Comparison of ENCODE assay signal across 8 cellular contexts in the genomic region with DNA sequence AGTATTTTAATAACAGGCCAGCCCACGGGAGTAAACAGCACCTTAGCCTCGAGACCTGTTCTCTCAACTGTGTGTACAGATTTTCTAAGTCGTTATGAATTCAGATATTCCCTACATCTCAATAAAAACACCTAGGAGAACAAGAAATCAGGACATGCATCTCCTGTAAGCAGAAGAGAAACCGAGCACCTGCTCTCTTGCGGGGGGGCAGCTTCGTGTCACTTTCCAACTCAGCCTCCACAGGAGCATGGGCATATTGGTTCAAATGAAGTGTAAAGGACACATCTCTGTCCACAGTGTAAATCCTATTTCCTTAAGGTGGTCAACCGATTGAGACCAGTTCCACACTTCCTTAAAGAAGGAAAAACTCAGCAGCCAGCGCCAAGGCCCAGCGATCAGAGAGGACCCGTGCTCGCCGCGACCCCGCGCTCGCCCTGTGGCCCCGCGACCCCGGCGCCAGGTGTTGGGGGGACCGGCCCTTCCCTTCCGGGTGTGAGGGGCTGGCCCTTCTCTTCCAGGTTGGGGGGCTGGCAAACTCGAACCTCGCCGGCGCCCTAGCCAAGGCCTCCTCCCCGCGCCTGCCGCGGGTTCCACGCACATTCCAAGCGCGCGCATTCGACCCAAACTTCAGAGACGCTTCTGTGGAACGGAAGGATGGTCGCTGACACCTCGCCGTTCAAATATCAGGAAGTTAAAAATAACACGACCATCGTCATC. TPM values are rescaled to one million over a fixed set of nuclear protein-coding genes. Genes with fewer than 3 reads are reported as not detected.
DNase-seq lines count a peak whose midpoint lies in the region; ATAC-seq, FAIRE-seq and TF ChIP-seq lines count a peak whose summit lies in the region.

No MANE protein-coding gene starts in this region.

- H3K27me3 ChIP-seq in astrocyte (ENCODE audit: insufficient read depth, low read length) = no peaks in the 10 kb centered on the region
- H3K27me3 ChIP-seq in left lung = no peaks in the 10 kb centered on the region
- H3K27me3 ChIP-seq in subcutaneous abdominal adipose tissue (ENCODE audit: control insufficient read depth in 5 of 5, insufficient read depth in 4 of 5, low read length in 5 of 5) = no peaks in the 10 kb centered on the region

- H3K4me3 ChIP-seq in astrocyte (ENCODE audit: insufficient read depth, low read depth, low read length) = peak overlapping the region; percentile 84
- H3K4me3 ChIP-seq in left lung = peak overlapping the region; percentile 65 to 84
- peak overlapping the region; percentile 39 to 98 (median 93) for H3K4me3 ChIP-seq in subcutaneous abdominal adipose tissue (ENCODE audit: low read depth in 1 of 5, low read length in 5 of 5)

- peak overlapping the region; percentile 97 for H3K4me3 Mint-ChIP-seq in activated CD4-positive, alpha-beta T cell treated with anti-CD3 and anti-CD28 coated beads, Interleukin-2, amount 10 ng/mL, durations not matched to agents 24 days and 14 days
- peak overlapping the region; percentile 83 for H3K4me3 Mint-ChIP-seq in astrocyte (ENCODE audit: unreplicated experiment)

- no peak for FAIRE-seq in astrocyte (lab: Jason Lieb, UNC)
- FAIRE-seq in HTR-8/SVneo (lab: Jason Lieb, UNC) = no peak

- H3K9ac ChIP-seq in astrocyte (ENCODE audit: low read length) (peak overlapping the region; percentile 92), subcutaneous abdominal adipose tissue (ENCODE audit: low read length in 5 of 5) (peak overlapping the region in 1 of 5 donors; percentile 83)

- peaks cover 26% of the 10 kb centered on the region for H4K20me1 ChIP-seq in astrocyte (ENCODE audit: insufficient read depth, low read length)

- TF ChIP-seq CTCF in astrocyte (IDR thresholded peaks at IDR 0.05; ENCODE audit: insufficient read depth, low read depth, low read length) = no peak
- no peak for TF ChIP-seq CTCF in left lung (IDR thresholded peaks at IDR 0.05)

- H3K4me1 ChIP-seq in astrocyte (ENCODE audit: insufficient read depth, low read length) (peaks cover 11% of the 10 kb centered on the region), left lung (peaks cover 11 to 66% of the 10 kb centered on the region in 2 donors), subcutaneous abdominal adipose tissue (ENCODE audit: control insufficient read depth in 5 of 5, insufficient read depth in 5 of 5, low read length in 5 of 5) (peaks cover 2 to 29% (median 24%) of the 10 kb centered on the region in 5 donors)

- intact Hi-C loops in activated CD4-positive, alpha-beta T cell treated with anti-CD3 and anti-CD28 coated beads, Interleukin-2, amount 10 ng/mL, durations not matched to agents 24 days and 14 days (cut with micrococcal nuclease) = no loop called here
- intact Hi-C loops in left lung (cut with DNase I) = no loop called here

- H3K27ac Mint-ChIP-seq in activated CD4-positive, alpha-beta T cell treated with anti-CD3 and anti-CD28 coated beads, Interleukin-2, amount 10 ng/mL, durations not matched to agents 24 days and 14 days = peak overlapping the region; percentile 51
- H3K27ac Mint-ChIP-seq in astrocyte (ENCODE audit: unreplicated experiment) = peak overlapping the region; percentile 58

- no peaks in the 10 kb centered on the region for H3K36me3 ChIP-seq in astrocyte (ENCODE audit: insufficient read depth, low read length)
- no peaks in the 10 kb centered on the region for H3K36me3 ChIP-seq in left lung
- peaks cover 0 to 5% (median under 1%) of the 10 kb centered on the region in 5 donors for H3K36me3 ChIP-seq in subcutaneous abdominal adipose tissue (ENCODE audit: control insufficient read depth in 5 of 5, insufficient read depth in 5 of 5, low read length in 5 of 5)

- H3K27ac ChIP-seq in astrocyte (ENCODE audit: low read depth, low read length) = no peak overlapping the region
- H3K27ac ChIP-seq in left lung = peak overlapping the region; percentile 81 to 85
- no peak overlapping the region for H3K27ac ChIP-seq in subcutaneous abdominal adipose tissue (ENCODE audit: low read depth, low read length)

- H3K9me3 Mint-ChIP-seq in activated CD4-positive, alpha-beta T cell treated with anti-CD3 and anti-CD28 coated beads, Interleukin-2, amount 10 ng/mL, durations not matched to agents 24 days and 14 days = peaks cover 7% of the 10 kb centered on the region
- H3K9me3 Mint-ChIP-seq in astrocyte (ENCODE audit: unreplicated experiment) = peaks cover 13% of the 10 kb centered on the region

- no peak for DNase-seq in activated CD4-positive, alpha-beta T cell treated with anti-CD3 and anti-CD28 coated beads, Interleukin-2, amount 10 ng/mL, durations not matched to agents 24 days and 14 days
- no peak for DNase-seq in activated CD4-positive, alpha-beta T cell treated with anti-CD3 and anti-CD28 coated beads, Interleukin-2, amount 50 U/mL, for 1 hour
- DNase-seq in astrocyte (ENCODE audit: low read depth) (no peak), left lung (peak in 1 of 2 donors; percentile 71), GOT3 (lab: John Stamatoyannopoulos, UW) (no peak), NOMO-1 treated with dmso at 0.1 percent for 144 hours (lab: John Stamatoyannopoulos, UW; ENCODE audit: unreplicated experiment) (no peak), HTR-8/SVneo (ENCODE audit: insufficient read length, low spot score) (no peak)

- no peaks in the 10 kb centered on the region for H3K27me3 Mint-ChIP-seq in activated CD4-positive, alpha-beta T cell treated with anti-CD3 and anti-CD28 coated beads, Interleukin-2, amount 10 ng/mL, durations not matched to agents 24 days and 14 days
- H3K27me3 Mint-ChIP-seq in astrocyte (ENCODE audit: low read depth, unreplicated experiment) = no peaks in the 10 kb centered on the region

- peak overlapping the region; percentile 27 for H2AFZ ChIP-seq in astrocyte (ENCODE audit: low read depth, low read length)

- ATAC-seq in left lung = no peak

- H3K4me2 ChIP-seq in astrocyte (ENCODE audit: low read length) = peak overlapping the region; percentile 91

- peaks cover 47% of the 10 kb centered on the region for H3K79me2 ChIP-seq in astrocyte (ENCODE audit: insufficient read depth, low read length)

- H3K9me3 ChIP-seq in astrocyte (ENCODE audit: insufficient read depth, low read depth, low read length) = peaks cover under 1% of the 10 kb centered on the region
- H3K9me3 ChIP-seq in left lung = peaks cover 0 to under 1% of the 10 kb centered on the region in 2 donors
- H3K9me3 ChIP-seq in subcutaneous abdominal adipose tissue (ENCODE audit: control insufficient read depth in 5 of 5, low read length in 5 of 5) = peaks cover 0 to 19% (median 6%) of the 10 kb centered on the region in 5 donors

- peaks cover 26% of the 10 kb centered on the region for H3K36me3 Mint-ChIP-seq in activated CD4-positive, alpha-beta T cell treated with anti-CD3 and anti-CD28 coated beads, Interleukin-2, amount 10 ng/mL, durations not matched to agents 24 days and 14 days (ENCODE audit: low read depth)
- peaks cover 7% of the 10 kb centered on the region for H3K36me3 Mint-ChIP-seq in astrocyte (ENCODE audit: low read depth, unreplicated experiment)

- peaks cover 30% of the 10 kb centered on the region for H3K4me1 Mint-ChIP-seq in activated CD4-positive, alpha-beta T cell treated with anti-CD3 and anti-CD28 coated beads, Interleukin-2, amount 10 ng/mL, durations not matched to agents 24 days and 14 days
- peaks cover 13% of the 10 kb centered on the region for H3K4me1 Mint-ChIP-seq in astrocyte (ENCODE audit: low read depth, unreplicated experiment)

RNA-seq across cellular contexts. Expression of gene SH3YL1, which starts 0.7 kb away (rescaled TPM):
- total RNA-seq in activated CD4-positive, alpha-beta T cell treated with anti-CD3 and anti-CD28 coated beads, Interleukin-2, amount 10 ng/mL, durations not matched to agents 24 days and 14 days = 17.4 and 17.7 TPM in 2 replicates
- total RNA-seq in astrocyte = 23.0 and 27.3 TPM in 2 replicates
- 10 to 100 TPM; 49.1 to 96.1 TPM for total RNA-seq in left lung

RNA-seq across cellular contexts. Expression of gene ACP1, which starts 1.6 kb away (rescaled TPM):
- total RNA-seq in activated CD4-positive, alpha-beta T cell treated with anti-CD3 and anti-CD28 coated beads, Interleukin-2, amount 10 ng/mL, durations not matched to agents 24 days and 14 days = 124 and 127 TPM in 2 replicates
- total RNA-seq in astrocyte = 99.1 and 114 TPM in 2 replicates
- total RNA-seq in left lung = 10 to 100 TPM; 76.5 to 80.6 TPM

RNA-seq across cellular contexts. Expression of gene ALKAL2, which starts 24.7 kb away (rescaled TPM):
- 0.28 and 0.33 TPM in 2 replicates for total RNA-seq in activated CD4-positive, alpha-beta T cell treated with anti-CD3 and anti-CD28 coated beads, Interleukin-2, amount 10 ng/mL, durations not matched to agents 24 days and 14 days
- total RNA-seq in astrocyte = 1.3 and 1.5 TPM in 2 replicates
- 1 to 10 TPM; 3.1 to 8.9 TPM for total RNA-seq in left lung

Comparison
In these comparisons a context has a peak if more than half of its experiments do, and no peak if none do; other contexts are left out.
1. H3K27ac ChIP-seq: peak in left lung (2 of 2); none in astrocyte (single experiment) and subcutaneous abdominal adipose tissue (single experiment).
2. Peak in every context shown above with its lines, with median percentiles within 50 percentile points of each other: H3K4me3 ChIP-seq.